Comparison of ENCODE assay signal across 16 cellular contexts in the genomic region with DNA sequence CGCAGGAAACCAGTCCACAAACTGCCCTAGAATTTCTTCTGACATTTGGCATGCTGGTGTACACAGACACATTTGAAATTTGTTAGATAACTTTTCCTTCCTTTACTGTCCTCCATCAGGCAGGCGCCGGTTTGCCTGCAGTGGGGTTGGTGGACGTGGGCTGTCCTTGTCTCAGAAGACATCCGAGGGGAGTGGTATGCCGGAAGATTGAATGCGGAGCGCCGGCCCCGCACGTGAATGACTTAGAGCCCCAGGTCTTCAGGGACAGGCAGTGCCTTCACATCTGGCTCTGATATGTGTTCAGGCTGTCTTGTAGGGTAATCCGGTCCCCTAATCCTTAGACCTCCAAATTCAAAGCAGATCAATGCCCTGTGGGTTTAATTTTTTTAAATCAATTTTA. TPM values are rescaled to one million over a fixed set of nuclear protein-coding genes. Genes with fewer than 3 reads are reported as not detected.
DNase-seq lines count a peak whose midpoint lies in the region; ATAC-seq and TF ChIP-seq lines count a peak whose summit lies in the region.
"Had no signal": no experiment of that assay in that cellular context is flagged by ENCODE, and none has a peak within 500 bp of the region (broad histone marks: within the 10 kb centered on the region; RNA-seq: fewer than 3 reads in every experiment).

No MANE protein-coding gene starts in this region.

- peak overlapping the region; percentile 29 for H3K27ac Mint-ChIP-seq in natural killer cell
- H3K27ac Mint-ChIP-seq in natural killer cell treated with Interleukin-12 subunit alpha and Interleukin-12 subunit beta and Interleukin-15 and Interleukin-18, amount 100 ng/mL, for 72 hours, result peak overlapping the region in 1 of 2 donors; percentile 29
- peak overlapping the region in 6 of 10 donors; percentile 23 to 80 (median 67) for H3K27ac Mint-ChIP-seq in naive thymus-derived CD8-positive, alpha-beta T cell

- H3K4me3 Mint-ChIP-seq in natural killer cell, result no peak overlapping the region
- no peak overlapping the region for H3K4me3 Mint-ChIP-seq in natural killer cell treated with Interleukin-12 subunit alpha and Interleukin-12 subunit beta and Interleukin-15 and Interleukin-18, amount 100 ng/mL, for 72 hours
- H3K4me3 Mint-ChIP-seq in naive thymus-derived CD8-positive, alpha-beta T cell, result peak overlapping the region in 4 of 10 donors; percentile 24 to 53 (median 40)

- H3K27ac ChIP-seq in foreskin keratinocyte, result no peak overlapping the region
- H3K27ac ChIP-seq: BLaER1 had no signal

- ATAC-seq in natural killer cell (no peak), omental fat pad (ENCODE audit: low FRiP score) (no peak), foreskin keratinocyte (no peak)
- no peak for ATAC-seq in natural killer cell treated with Interleukin-12 subunit alpha and Interleukin-12 subunit beta and Interleukin-15 and Interleukin-18, amount 100 ng/mL, for 72 hours
- ATAC-seq in naive thymus-derived CD8-positive, alpha-beta T cell, result no peak
- ATAC-seq: GM12878, HCT116 had no signal

- no peaks in the 10 kb centered on the region for H3K27me3 ChIP-seq in foreskin keratinocyte
- H3K27me3 ChIP-seq: BLaER1 had no signal

- peaks cover 14% of the 10 kb centered on the region in 2 donors for H3K4me1 Mint-ChIP-seq in natural killer cell
- H3K4me1 Mint-ChIP-seq in natural killer cell treated with Interleukin-12 subunit alpha and Interleukin-12 subunit beta and Interleukin-15 and Interleukin-18, amount 100 ng/mL, for 72 hours (ENCODE audit: low read depth in 2 of 2), result peaks cover 9 to 12% of the 10 kb centered on the region in 2 donors
- peaks cover 7 to 17% (median 16%) of the 10 kb centered on the region in 4 donors for H3K4me1 Mint-ChIP-seq in naive thymus-derived CD8-positive, alpha-beta T cell

- no peak for DNase-seq in natural killer cell
- no peak for DNase-seq in natural killer cell treated with Interleukin-12 subunit alpha and Interleukin-12 subunit beta and Interleukin-15 and Interleukin-18, amount 100 ng/mL, for 72 hours (ENCODE audit: low spot score)
- peak; percentile 18 for DNase-seq in NCI-H82 treated with DMSO at 0.1 percent for 48 hours (lab: John Stamatoyannopoulos, UW; ENCODE audit: unreplicated experiment)
- no peak for DNase-seq in naive thymus-derived CD8-positive, alpha-beta T cell
- DNase-seq in omental fat pad (ENCODE audit: low spot score), result no peak
- DNase-seq in foreskin keratinocyte, result no peak
- DNase-seq in NCI-H526 (lab: John Stamatoyannopoulos, UW), result no peak
- no peak for DNase-seq in NCI-H2227 (lab: John Stamatoyannopoulos, UW; ENCODE audit: unreplicated experiment)
- DNase-seq: 8988T, AML-193, Calu3, DMS79 had no signal

- POLR2A ChIA-PET in naive thymus-derived CD8-positive, alpha-beta T cell (lab: Charles Lee), result no interaction called here

- no peaks in the 10 kb centered on the region for H3K4me1 ChIP-seq in foreskin keratinocyte

- TF ChIP-seq CTCF in natural killer cell (IDR thresholded peaks at IDR 0.05) (no peak), omental fat pad (IDR thresholded peaks at IDR 0.05) (no peak), foreskin keratinocyte (conservative IDR thresholded peaks at IDR 0.05) (no peak)

- no peaks in the 10 kb centered on the region for H3K27me3 Mint-ChIP-seq in natural killer cell (ENCODE audit: low read depth in 2 of 2)
- no peaks in the 10 kb centered on the region for H3K27me3 Mint-ChIP-seq in natural killer cell treated with Interleukin-12 subunit alpha and Interleukin-12 subunit beta and Interleukin-15 and Interleukin-18, amount 100 ng/mL, for 72 hours
- no peaks in the 10 kb centered on the region for H3K27me3 Mint-ChIP-seq in naive thymus-derived CD8-positive, alpha-beta T cell

- H3K36me3 Mint-ChIP-seq in natural killer cell, result no peaks in the 10 kb centered on the region
- no peaks in the 10 kb centered on the region for H3K36me3 Mint-ChIP-seq in natural killer cell treated with Interleukin-12 subunit alpha and Interleukin-12 subunit beta and Interleukin-15 and Interleukin-18, amount 100 ng/mL, for 72 hours
- peaks cover 0 to 6% (median 0%) of the 10 kb centered on the region in 3 donors for H3K36me3 Mint-ChIP-seq in naive thymus-derived CD8-positive, alpha-beta T cell

- H3K9me3 Mint-ChIP-seq in natural killer cell, result no peaks in the 10 kb centered on the region
- no peaks in the 10 kb centered on the region for H3K9me3 Mint-ChIP-seq in natural killer cell treated with Interleukin-12 subunit alpha and Interleukin-12 subunit beta and Interleukin-15 and Interleukin-18, amount 100 ng/mL, for 72 hours
- peaks cover 0 to 2% (median 0%) of the 10 kb centered on the region in 9 donors for H3K9me3 Mint-ChIP-seq in naive thymus-derived CD8-positive, alpha-beta T cell

- intact Hi-C loops in natural killer cell (cut with micrococcal nuclease), result no loop called here

RNA-seq across cellular contexts. Expression of a gene that starts 13.4 kb away (rescaled TPM):
- total RNA-seq in natural killer cell (10 to 100 TPM; 12.7 to 20.8 (median 20.0) TPM), omental fat pad (10 to 100 TPM; 11.6 to 20.6 (median 14.8) TPM), foreskin keratinocyte (10.9 and 11.2 TPM in 2 replicates)
- total RNA-seq in natural killer cell treated with Interleukin-12 subunit alpha and Interleukin-12 subunit beta and Interleukin-15 and Interleukin-18, amount 100 ng/mL, for 72 hours, result 10 to 100 TPM; 16.7 to 18.7 TPM
- 10 to 100 TPM; 18.6 to 19.9 TPM for total RNA-seq in naive thymus-derived CD8-positive, alpha-beta T cell
- polyA plus RNA-seq in naive thymus-derived CD8-positive, alpha-beta T cell, result 10 to 100 TPM in 1 of 3 donors, 1 to 10 TPM in 2; 5.8 to 14.6 (median 6.2) TPM
- 11.0 and 11.6 TPM in 2 replicates for polyA plus RNA-seq in foreskin keratinocyte

RNA-seq across cellular contexts. Expression of a gene that starts 27.6 kb away (rescaled TPM):
- total RNA-seq in natural killer cell (1 to 10 TPM in 1 of 3 donors, under 1 TPM in 2; 0.60 to 1.7 (median 0.75) TPM), omental fat pad (under 1 TPM in 3 of 4 donors, not detected in 1; 0.19 to 0.63 (median 0.25) TPM), foreskin keratinocyte (0.07 TPM in 2 replicates)
- total RNA-seq in natural killer cell treated with Interleukin-12 subunit alpha and Interleukin-12 subunit beta and Interleukin-15 and Interleukin-18, amount 100 ng/mL, for 72 hours, result 1 to 10 TPM in 1 of 2 donors, under 1 TPM in 1; 0.75 to 1.1 TPM
- under 1 TPM; 0.47 to 0.57 TPM for total RNA-seq in naive thymus-derived CD8-positive, alpha-beta T cell
- polyA plus RNA-seq in naive thymus-derived CD8-positive, alpha-beta T cell, result under 1 TPM in 1 of 3 donors, not detected in 2; 0.07 TPM
- polyA plus RNA-seq in foreskin keratinocyte, result 0.02 and 0.08 TPM in 2 replicates
- total RNA-seq: H4 had no signal

RNA-seq across cellular contexts. Expression of a gene that starts 32.9 kb away (rescaled TPM):
- total RNA-seq in natural killer cell, result 10 to 100 TPM; 33.7 to 36.3 (median 36.1) TPM
- total RNA-seq in natural killer cell treated with Interleukin-12 subunit alpha and Interleukin-12 subunit beta and Interleukin-15 and Interleukin-18, amount 100 ng/mL, for 72 hours, result 100 to 1,000 TPM in 1 of 2 donors, 10 to 100 TPM in 1; 93.7 to 115 TPM
- total RNA-seq in naive thymus-derived CD8-positive, alpha-beta T cell, result 10 to 100 TPM; 69.2 to 72.6 TPM
- polyA plus RNA-seq in naive thymus-derived CD8-positive, alpha-beta T cell, result 10 to 100 TPM; 88.4 to 98.4 (median 89.8) TPM
- total RNA-seq in omental fat pad, result 100 to 1,000 TPM in 3 of 4 donors, 10 to 100 TPM in 1; 75.7 to 155 (median 111) TPM
- total RNA-seq in foreskin keratinocyte, result 90.7 and 95.9 TPM in 2 replicates
- 136 and 139 TPM in 2 replicates for polyA plus RNA-seq in foreskin keratinocyte

RNA-seq across cellular contexts. Expression of a gene that starts 33.5 kb away (rescaled TPM):
- total RNA-seq in natural killer cell, result 10 to 100 TPM; 27.6 to 40.5 (median 37.0) TPM
- 10 to 100 TPM; 27.6 to 60.9 TPM for total RNA-seq in natural killer cell treated with Interleukin-12 subunit alpha and Interleukin-12 subunit beta and Interleukin-15 and Interleukin-18, amount 100 ng/mL, for 72 hours
- total RNA-seq in naive thymus-derived CD8-positive, alpha-beta T cell, result 10 to 100 TPM; 55.8 to 59.0 TPM
- 10 to 100 TPM in 1 of 3 donors, 1 to 10 TPM in 2; 8.8 to 13.4 (median 9.3) TPM for polyA plus RNA-seq in naive thymus-derived CD8-positive, alpha-beta T cell
- total RNA-seq in omental fat pad, result 10 to 100 TPM; 22.0 to 25.1 (median 23.8) TPM
- 29.3 and 40.7 TPM in 2 replicates for total RNA-seq in foreskin keratinocyte
- 31.4 and 37.2 TPM in 2 replicates for polyA plus RNA-seq in foreskin keratinocyte

RNA-seq across cellular contexts. Expression of a gene that starts 36.4 kb away (rescaled TPM):
- total RNA-seq in natural killer cell (under 1 TPM; 0.28 to 0.75 (median 0.35) TPM), omental fat pad (1 to 10 TPM in 3 of 4 donors, under 1 TPM in 1; 0.24 to 5.5 (median 1.2) TPM), foreskin keratinocyte (0.18 and 0.41 TPM in 2 replicates)
- under 1 TPM; 0.33 to 0.48 TPM for total RNA-seq in natural killer cell treated with Interleukin-12 subunit alpha and Interleukin-12 subunit beta and Interleukin-15 and Interleukin-18, amount 100 ng/mL, for 72 hours
- total RNA-seq in naive thymus-derived CD8-positive, alpha-beta T cell, result 1 to 10 TPM; 4.7 to 5.3 TPM
- 1 to 10 TPM; 1.5 to 3.3 (median 1.7) TPM for polyA plus RNA-seq in naive thymus-derived CD8-positive, alpha-beta T cell
- polyA plus RNA-seq in foreskin keratinocyte, result 0.10 and 0.20 TPM in 2 replicates
- total RNA-seq: Calu3 had no signal
